12 cellular contexts compared by ENCODE assay signal in genomic region chr14:105329411-105330200, GRCh38.
"Had no signal": no experiment of that assay in that cellular context is flagged by ENCODE, and none has a peak within 500 bp of the region (broad histone marks: within the 10 kb centered on the region; RNA-seq: fewer than 3 reads in every experiment).

No MANE protein-coding gene starts in this region.

- H3K9me3 ChIP-seq: mucosa of descending colon, tibial artery had no signal

- H3K27me3 Mint-ChIP-seq: activated naive CD4-positive, alpha-beta T cell treated with anti-CD3 and anti-CD28 coated beads, Interleukin-2, amount 10 ng/mL, durations not matched to agents 7 days and 5 days had no signal

- DNase-seq: activated naive CD4-positive, alpha-beta T cell treated with anti-CD3 and anti-CD28 coated beads, Interleukin-2, amount 10 ng/mL, durations not matched to agents 7 days and 5 days; amniotic stem cell; natural killer cell; occipital lobe; stimulated activated CD4-positive, alpha-beta T cell treated with anti-CD3 and anti-CD28 coated beads, Interleukin-4, amount 100 ng/mL, for 4 hours; T-helper 2 cell had no signal

- H3K4me3 ChIP-seq: mucosa of descending colon, tibial artery had no signal

- H3K36me3 ChIP-seq: brain microvascular endothelial cell, tibial artery had no signal

- H3K27ac Mint-ChIP-seq: activated naive CD4-positive, alpha-beta T cell treated with anti-CD3 and anti-CD28 coated beads, Interleukin-2, amount 10 ng/mL, durations not matched to agents 7 days and 5 days; activated T-helper 2 cell treated with anti-CD3 and anti-CD28 coated beads, Interferon-gamma antibody, Interleukin-2, Interleukin-4, amounts not matched to agents 10 μg/mL and 5 μg/mL and 100 μg/mL, durations not matched to agents 14 hours and 24 hours and 36 hours; endodermal cell; natural killer cell had no signal

- H3K4me3 Mint-ChIP-seq: activated naive CD4-positive, alpha-beta T cell treated with anti-CD3 and anti-CD28 coated beads, Interleukin-2, amount 10 ng/mL, durations not matched to agents 7 days and 5 days; endodermal cell; natural killer cell had no signal

- H3K27ac ChIP-seq: brain microvascular endothelial cell had no signal

- H3K36me3 Mint-ChIP-seq: activated naive CD4-positive, alpha-beta T cell treated with anti-CD3 and anti-CD28 coated beads, Interleukin-2, amount 10 ng/mL, durations not matched to agents 7 days and 5 days; natural killer cell had no signal

- FAIRE-seq: TTC549 had no signal

- H3K27me3 ChIP-seq: brain microvascular endothelial cell, tibial artery had no signal

- H3K9me3 Mint-ChIP-seq: activated naive CD4-positive, alpha-beta T cell treated with anti-CD3 and anti-CD28 coated beads, Interleukin-2, amount 10 ng/mL, durations not matched to agents 7 days and 5 days; activated T-helper 2 cell treated with anti-CD3 and anti-CD28 coated beads, Interferon-gamma antibody, Interleukin-2, Interleukin-4, amounts not matched to agents 10 μg/mL and 5 μg/mL and 100 μg/mL, durations not matched to agents 14 hours and 24 hours and 36 hours; natural killer cell had no signal
